In genomic region chr10:44990965-44991364, GRCh38 we compare ENCODE assay signal across 1 cellular context.
TF ChIP-seq lines count a peak whose summit lies in the region.

No MANE protein-coding gene starts in this region.

TF ChIP-seq in GM23338, 12 proteins besides CTCF, POLR2A, EP300 and RAD21 (continued from another document):
- TF ChIP-seq, protein P1, sequence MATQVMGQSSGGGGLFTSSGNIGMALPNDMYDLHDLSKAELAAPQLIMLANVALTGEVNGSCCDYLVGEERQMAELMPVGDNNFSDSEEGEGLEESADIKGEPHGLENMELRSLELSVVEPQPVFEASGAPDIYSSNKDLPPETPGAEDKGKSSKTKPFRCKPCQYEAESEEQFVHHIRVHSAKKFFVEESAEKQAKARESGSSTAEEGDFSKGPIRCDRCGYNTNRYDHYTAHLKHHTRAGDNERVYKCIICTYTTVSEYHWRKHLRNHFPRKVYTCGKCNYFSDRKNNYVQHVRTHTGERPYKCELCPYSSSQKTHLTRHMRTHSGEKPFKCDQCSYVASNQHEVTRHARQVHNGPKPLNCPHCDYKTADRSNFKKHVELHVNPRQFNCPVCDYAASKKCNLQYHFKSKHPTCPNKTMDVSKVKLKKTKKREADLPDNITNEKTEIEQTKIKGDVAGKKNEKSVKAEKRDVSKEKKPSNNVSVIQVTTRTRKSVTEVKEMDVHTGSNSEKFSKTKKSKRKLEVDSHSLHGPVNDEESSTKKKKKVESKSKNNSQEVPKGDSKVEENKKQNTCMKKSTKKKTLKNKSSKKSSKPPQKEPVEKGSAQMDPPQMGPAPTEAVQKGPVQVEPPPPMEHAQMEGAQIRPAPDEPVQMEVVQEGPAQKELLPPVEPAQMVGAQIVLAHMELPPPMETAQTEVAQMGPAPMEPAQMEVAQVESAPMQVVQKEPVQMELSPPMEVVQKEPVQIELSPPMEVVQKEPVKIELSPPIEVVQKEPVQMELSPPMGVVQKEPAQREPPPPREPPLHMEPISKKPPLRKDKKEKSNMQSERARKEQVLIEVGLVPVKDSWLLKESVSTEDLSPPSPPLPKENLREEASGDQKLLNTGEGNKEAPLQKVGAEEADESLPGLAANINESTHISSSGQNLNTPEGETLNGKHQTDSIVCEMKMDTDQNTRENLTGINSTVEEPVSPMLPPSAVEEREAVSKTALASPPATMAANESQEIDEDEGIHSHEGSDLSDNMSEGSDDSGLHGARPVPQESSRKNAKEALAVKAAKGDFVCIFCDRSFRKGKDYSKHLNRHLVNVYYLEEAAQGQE (IDR thresholded peaks at IDR 0.05; ENCODE audit: unreplicated experiment), result no peak
- TF ChIP-seq STAT1 (IDR thresholded peaks at IDR 0.05; ENCODE audit: unreplicated experiment), result no peak
- no peak for TF ChIP-seq EZH2 (IDR thresholded peaks at IDR 0.05; ENCODE audit: low read depth, unreplicated experiment)
- TF ChIP-seq, protein P2, sequence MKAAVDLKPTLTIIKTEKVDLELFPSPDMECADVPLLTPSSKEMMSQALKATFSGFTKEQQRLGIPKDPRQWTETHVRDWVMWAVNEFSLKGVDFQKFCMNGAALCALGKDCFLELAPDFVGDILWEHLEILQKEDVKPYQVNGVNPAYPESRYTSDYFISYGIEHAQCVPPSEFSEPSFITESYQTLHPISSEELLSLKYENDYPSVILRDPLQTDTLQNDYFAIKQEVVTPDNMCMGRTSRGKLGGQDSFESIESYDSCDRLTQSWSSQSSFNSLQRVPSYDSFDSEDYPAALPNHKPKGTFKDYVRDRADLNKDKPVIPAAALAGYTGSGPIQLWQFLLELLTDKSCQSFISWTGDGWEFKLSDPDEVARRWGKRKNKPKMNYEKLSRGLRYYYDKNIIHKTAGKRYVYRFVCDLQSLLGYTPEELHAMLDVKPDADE (IDR thresholded peaks at IDR 0.05), result no peak
- no peak for TF ChIP-seq ZNF462 (CRISPR knock-in tag; IDR thresholded peaks at IDR 0.05)
- TF ChIP-seq POLR2AphosphoS5 (IDR thresholded peaks at IDR 0.05; ENCODE audit: low read depth), result no peak
- TF ChIP-seq NANOG (IDR thresholded peaks at IDR 0.05; ENCODE audit: borderline replicate concordance), result no peak
- TF ChIP-seq ZNF331 (CRISPR knock-in tag; IDR thresholded peaks at IDR 0.05; ENCODE audit: low read depth), result no peak
- TF ChIP-seq JUNB (IDR thresholded peaks at IDR 0.05; ENCODE audit: unreplicated experiment), result no peak
- no peak for TF ChIP-seq CREB1 (CRISPR knock-in tag; IDR thresholded peaks at IDR 0.05; ENCODE audit: low read depth)
- no peak for TF ChIP-seq EZH2phosphoT487 (IDR thresholded peaks at IDR 0.05; ENCODE audit: unreplicated experiment)
